In the genomic region with DNA sequence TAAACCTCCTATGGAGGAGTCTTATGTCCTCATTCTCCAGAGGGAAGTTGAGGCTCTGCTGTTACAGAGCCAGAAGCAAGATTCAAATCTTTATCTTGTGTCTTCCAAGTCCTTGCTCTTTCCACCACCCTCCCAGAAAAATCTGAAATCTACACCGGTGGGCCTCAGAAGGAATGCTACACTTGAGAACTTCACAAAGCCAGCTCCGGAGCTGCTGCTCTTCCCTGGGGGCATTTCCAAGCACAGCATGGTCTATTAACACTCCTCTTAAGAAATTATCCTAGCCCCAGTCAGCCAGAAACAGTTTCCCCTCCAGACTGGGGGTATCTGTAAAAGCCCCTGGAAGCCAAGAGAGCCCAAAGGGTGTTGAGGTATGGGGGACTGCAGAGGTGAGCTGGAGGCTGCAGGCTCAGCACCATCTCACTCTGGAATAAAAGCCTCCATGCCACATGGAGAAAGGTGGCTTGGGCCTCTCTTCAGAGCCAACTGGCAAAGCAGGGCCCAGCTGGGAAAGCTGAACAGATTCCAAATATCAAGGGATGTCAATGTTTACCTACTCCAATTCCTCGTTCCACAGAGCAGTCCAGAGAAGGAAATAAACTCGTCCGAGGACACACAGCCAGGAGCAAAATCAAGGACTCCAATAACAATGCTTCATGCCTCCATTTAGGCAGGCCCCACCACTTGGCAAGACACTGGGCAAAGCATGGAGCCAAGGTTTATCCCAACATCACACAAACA, we compare ENCODE assay signal across 8 cellular contexts. TPM values are rescaled to one million over a fixed set of nuclear protein-coding genes. Genes with fewer than 3 reads are reported as not detected.
DNase-seq lines count a peak whose midpoint lies in the region; ATAC-seq, FAIRE-seq and TF ChIP-seq lines count a peak whose summit lies in the region.
"Had no signal": no experiment of that assay in that cellular context is flagged by ENCODE, and none has a peak within 500 bp of the region (broad histone marks: within the 10 kb centered on the region; RNA-seq: fewer than 3 reads in every experiment).

No MANE protein-coding gene starts in this region.

- H3K4me2 ChIP-seq in SK-N-SH = no peak overlapping the region

- TF ChIP-seq POLR2A in spleen (IDR thresholded peaks at IDR 0.05) = no peak
- TF ChIP-seq POLR2A in GM12891 (IDR thresholded peaks at IDR 0.05; ENCODE audit: low read depth, low read length) = no peak

- TF ChIP-seq EP300 in SK-N-SH (IDR thresholded peaks at IDR 0.05; ENCODE audit: borderline replicate concordance in 1 of 2, low read depth in 1 of 2, low read length in 1 of 2) = no peak

- H3K4me3 ChIP-seq in HL-60 (replicated peaks; ENCODE audit: insufficient read depth, low read length) = no peak overlapping the region
- peak overlapping the region in 1 of 8 donors; percentile 0 for H3K4me3 ChIP-seq in spleen
- no peak overlapping the region for H3K4me3 ChIP-seq in SK-N-SH (ENCODE audit: low read depth in 2 of 2, low read length in 1 of 2)

- POLR2A ChIA-PET in SK-N-SH (lab: Yijun Ruan, JAX) = no interaction called here

- intact Hi-C loops in spleen (cut with DNase I; ENCODE audit: low total_unique reads) = loop anchor here (5.0 kb wide), 1 partner anchor 37 kb away; no protein-coding TSS in a partner anchor

- ATAC-seq in T-helper 17 cell = no peak
- no peak for ATAC-seq in foreskin keratinocyte

- H3K9me2 ChIP-seq in SK-N-SH = no peaks in the 10 kb centered on the region

- H3K36me3 Mint-ChIP-seq in T-helper 17 cell (ENCODE audit: low read depth) = no peaks in the 10 kb centered on the region

- H3K4me3 Mint-ChIP-seq in T-helper 17 cell = no peak overlapping the region

- H3K79me2 ChIP-seq in SK-N-SH (ENCODE audit: insufficient read depth) = peaks cover 97% of the 10 kb centered on the region

- H3K36me3 ChIP-seq in spleen (peaks cover 0 to 5% (median 0%) of the 10 kb centered on the region in 6 donors), SK-N-SH (replicated peaks in 1 of 2; ENCODE audit: control insufficient read depth in 1 of 2, insufficient read depth in 2 of 2, low read length in 1 of 2) (no peaks in the 10 kb centered on the region)

- DNase-seq in HL-60 (ENCODE audit: low read depth in 1 of 2, low spot score in 1 of 2) = no peak
- no peak for DNase-seq in T-helper 17 cell
- no peak for DNase-seq in foreskin keratinocyte
- peak; percentile 41 for DNase-seq in spleen
- DNase-seq in GM12891 (ENCODE audit: insufficient read length, low spot score) = no peak
- DNase-seq in SK-N-SH = no peak
- no peak for DNase-seq in NCI-H2081 treated with DMSO at 0.1 percent for 48 hours (lab: John Stamatoyannopoulos, UW)
- DNase-seq: NCI-H82 had no signal

- H3K4me1 ChIP-seq in foreskin keratinocyte (peaks cover 71% of the 10 kb centered on the region), spleen (peaks cover 93 to 100% (median 100%) of the 10 kb centered on the region in 6 donors), SK-N-SH (ENCODE audit: control insufficient read depth in 1 of 2, insufficient read depth in 2 of 2, low read depth in 1 of 2, low read length in 1 of 2) (peaks cover 42 to 67% of the 10 kb centered on the region in 2 experiments; a peak in 3 of 4 replicates)

- no peaks in the 10 kb centered on the region for H3K27me3 ChIP-seq in HL-60 (ENCODE audit: insufficient read depth, poor library complexity, severe bottlenecking)
- no peaks in the 10 kb centered on the region for H3K27me3 ChIP-seq in foreskin keratinocyte
- H3K27me3 ChIP-seq in spleen (replicated peaks in 1 of 7) = no peaks in the 10 kb centered on the region
- H3K27me3 ChIP-seq in SK-N-SH (ENCODE audit: insufficient read depth) = no peaks in the 10 kb centered on the region

- CTCF ChIA-PET in SK-N-SH (lab: Yijun Ruan, JAX) = interaction anchor here (1.1 to 2.7 kb wide), 4 partner anchors 8 to 32 kb away, joined by 3 to 13 read pairs (median 5); no protein-coding TSS in a partner anchor

- peak overlapping the region; percentile 35 for H3K27ac ChIP-seq in HL-60 (replicated peaks)
- peak overlapping the region; percentile 42 for H3K27ac ChIP-seq in foreskin keratinocyte
- peak overlapping the region; percentile 81 to 99 (median 97) for H3K27ac ChIP-seq in spleen
- H3K27ac ChIP-seq in SK-N-SH (ENCODE audit: low read depth in 2 of 2, low read length in 1 of 2) = no peak overlapping the region

- no peak for FAIRE-seq in GM12891 (lab: Jason Lieb, UNC)

- peak overlapping the region; percentile 96 for H3K27ac Mint-ChIP-seq in T-helper 17 cell

- H3K9me3 ChIP-seq in T-helper 17 cell (ENCODE audit: control insufficient read depth, low read length, poor library complexity, severe bottlenecking) (no peaks in the 10 kb centered on the region), spleen (no peaks in the 10 kb centered on the region), SK-N-SH (no peaks in the 10 kb centered on the region)

- WGBS in spleen, 5 donors = 55 to 76% (median 68%) methylated on average over 5 of the region's 5 CpGs
- WGBS in SK-N-SH (ENCODE audit: low lambda C conversion rate) = 86% methylated on average over 3 of the region's 5 CpGs

- H3K27me3 Mint-ChIP-seq in T-helper 17 cell = no peaks in the 10 kb centered on the region

- H3K9ac ChIP-seq in SK-N-SH = no peak overlapping the region

- peaks cover 78% of the 10 kb centered on the region for H3K4me1 Mint-ChIP-seq in T-helper 17 cell

- no peaks in the 10 kb centered on the region for H3F3A ChIP-seq in SK-N-SH (replicated peaks; ENCODE audit: insufficient read depth)

- TF ChIP-seq RAD21 in SK-N-SH (IDR thresholded peaks at IDR 0.05; ENCODE audit: low read length) = no peak

- peaks cover 96% of the 10 kb centered on the region for H4K20me1 ChIP-seq in SK-N-SH (ENCODE audit: insufficient read depth)

- TF ChIP-seq CTCF in HL-60 (IDR thresholded peaks at IDR 0.05; ENCODE audit: insufficient read depth, low read length) = no peak
- TF ChIP-seq CTCF in foreskin keratinocyte (conservative IDR thresholded peaks at IDR 0.05) = no peak
- TF ChIP-seq CTCF in spleen (IDR thresholded peaks at IDR 0.05 in 8 of 11, conservative IDR thresholded peaks at IDR 0.05 in 3 of 11) = no peak
- no peak for TF ChIP-seq CTCF in SK-N-SH (IDR thresholded peaks at IDR 0.05)

- no peak overlapping the region for H2AFZ ChIP-seq in SK-N-SH (ENCODE audit: low read depth)

TF ChIP-seq in GM12891, 5 proteins besides CTCF, POLR2A, EP300 and RAD21:
- no peak for TF ChIP-seq POU2F2 (IDR thresholded peaks at IDR 0.05; ENCODE audit: low read depth, low read length)
- no peak for TF ChIP-seq SPI1 (IDR thresholded peaks at IDR 0.05; ENCODE audit: low read depth, low read length)
- TF ChIP-seq TAF1 (IDR thresholded peaks at IDR 0.05; ENCODE audit: low read depth, low read length) = no peak
- no peak for TF ChIP-seq PAX5 (IDR thresholded peaks at IDR 0.05; ENCODE audit: insufficient read depth, low read length, severe bottlenecking)
- no peak; the same call in none of the 2 replicates for TF ChIP-seq POLR2AphosphoS5 (IDR thresholded peaks at IDR 0.05; ENCODE audit: low read depth, low read length)

TF ChIP-seq in SK-N-SH, 30 proteins besides CTCF, POLR2A, EP300 and RAD21:
- TF ChIP-seq, protein P1, sequence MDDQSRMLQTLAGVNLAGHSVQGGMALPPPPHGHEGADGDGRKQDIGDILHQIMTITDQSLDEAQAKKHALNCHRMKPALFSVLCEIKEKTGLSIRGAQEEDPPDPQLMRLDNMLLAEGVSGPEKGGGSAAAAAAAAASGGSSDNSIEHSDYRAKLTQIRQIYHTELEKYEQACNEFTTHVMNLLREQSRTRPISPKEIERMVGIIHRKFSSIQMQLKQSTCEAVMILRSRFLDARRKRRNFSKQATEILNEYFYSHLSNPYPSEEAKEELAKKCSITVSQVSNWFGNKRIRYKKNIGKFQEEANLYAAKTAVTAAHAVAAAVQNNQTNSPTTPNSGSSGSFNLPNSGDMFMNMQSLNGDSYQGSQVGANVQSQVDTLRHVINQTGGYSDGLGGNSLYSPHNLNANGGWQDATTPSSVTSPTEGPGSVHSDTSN (IDR thresholded peaks at IDR 0.05) = no peak

RNA-seq across cellular contexts. Expression of a gene that starts 36.1 kb away (rescaled TPM):
- total RNA-seq in T-helper 17 cell = 10 to 100 TPM; 42.0 to 53.7 TPM
- 12.2 and 13.6 TPM in 2 replicates for total RNA-seq in foreskin keratinocyte
- 9.6 TPM in 2 replicates for polyA plus RNA-seq in foreskin keratinocyte
- 10 to 100 TPM; 21.1 to 31.8 (median 25.4) TPM for total RNA-seq in spleen
- 10 to 100 TPM; 13.1 to 19.8 (median 13.8) TPM for polyA plus RNA-seq in spleen
- 18.6 TPM for polyA plus RNA-seq in GM12891 (2012; ENCODE audit: low read depth, missing spikeins)
- 19.5 and 31.5 TPM in 2 replicates for polyA plus RNA-seq in SK-N-SH (2012; rRNA removed)
- polyA plus RNA-seq in SK-N-SH (2012; cell fraction: cytosol; rRNA removed) = 40.3 and 44.6 TPM in 2 replicates
- polyA plus RNA-seq in SK-N-SH (2012; cell fraction: nucleus; rRNA removed) = 28.6 and 29.8 TPM in 2 replicates

Comparison
In these comparisons a context has a peak if more than half of its experiments do, and no peak if none do; other contexts are left out.
1. H3K27ac ChIP-seq: peak in HL-60 (single experiment), foreskin keratinocyte (single experiment) and spleen (8 of 8); none in SK-N-SH (0 of 2).